1 cellular context compared by ENCODE assay signal in genomic region chr2:227509086-227509485, GRCh38.
TF ChIP-seq lines count a peak whose summit lies in the region.

No MANE protein-coding gene starts in this region.

TF ChIP-seq in GM23338, 12 proteins besides CTCF, POLR2A, EP300 and RAD21 (continued from another document):
- TF ChIP-seq ZNF462 (CRISPR knock-in tag; IDR thresholded peaks at IDR 0.05) (no peak), ZNF331 (CRISPR knock-in tag; IDR thresholded peaks at IDR 0.05; ENCODE audit: low read depth) (no peak), CREB1 (CRISPR knock-in tag; IDR thresholded peaks at IDR 0.05; ENCODE audit: low read depth) (no peak), REST (IDR thresholded peaks at IDR 0.05; ENCODE audit: unreplicated experiment) (no peak), EZH2phosphoT487 (IDR thresholded peaks at IDR 0.05; ENCODE audit: unreplicated experiment) (no peak), JUNB (IDR thresholded peaks at IDR 0.05; ENCODE audit: unreplicated experiment) (no peak), NANOG (IDR thresholded peaks at IDR 0.05; ENCODE audit: borderline replicate concordance) (no peak)
